ENCODE assay signal across 18 cellular contexts in genomic region chr6:161487694-161488093, GRCh38.
"Had no signal": no experiment of that assay in that cellular context is flagged by ENCODE, and none has a peak within 500 bp of the region (broad histone marks: within the 10 kb centered on the region; RNA-seq: fewer than 3 reads in every experiment).

No MANE protein-coding gene starts in this region.

- H3K36me3 ChIP-seq: ovary, sigmoid colon, stomach, upper lobe of right lung had no signal

- H3K9me3 ChIP-seq: ovary, sigmoid colon, stomach, testis, upper lobe of right lung had no signal

- H3K4me3 Mint-ChIP-seq: activated CD4-positive, alpha-beta T cell treated with anti-CD3 and anti-CD28 coated beads, Interleukin-2, amount 10 ng/mL, durations not matched to agents 7 days and 5 days; activated naive CD8-positive, alpha-beta T cell treated with anti-CD3 and anti-CD28 coated beads for 36 hours; activated T-helper 1 cell treated with anti-CD3 and anti-CD28 coated beads, Interleukin-12 subunit alpha, Interleukin-12 subunit beta, Interleukin-2, Interleukin-4 antibody, amounts not matched to agents 30 ng/mL and 10 ng/mL and 1 ng/mL, durations not matched to agents 14 hours and 24 hours and 36 hours; brain; dendritic cell treated with granulocyte-macrophage colony-stimulating factor and Interleukin-4, amounts not matched to agents 40 ng/mL and 50 ng/mL, for 4 days; endodermal cell had no signal

- H3K27ac Mint-ChIP-seq: activated CD4-positive, alpha-beta T cell treated with anti-CD3 and anti-CD28 coated beads, Interleukin-2, amount 10 ng/mL, durations not matched to agents 7 days and 5 days; activated naive CD8-positive, alpha-beta T cell treated with anti-CD3 and anti-CD28 coated beads for 36 hours; activated T-helper 1 cell treated with anti-CD3 and anti-CD28 coated beads, Interleukin-12 subunit alpha, Interleukin-12 subunit beta, Interleukin-2, Interleukin-4 antibody, amounts not matched to agents 30 ng/mL and 10 ng/mL and 1 ng/mL, durations not matched to agents 14 hours and 24 hours and 36 hours; dendritic cell treated with granulocyte-macrophage colony-stimulating factor and Interleukin-4, amounts not matched to agents 40 ng/mL and 50 ng/mL, for 4 days; endodermal cell had no signal

- ATAC-seq: left lobe of liver, upper lobe of right lung had no signal

- DNase-seq: activated CD4-positive, alpha-beta T cell treated with anti-CD3 and anti-CD28 coated beads, Interleukin-2, amount 10 ng/mL, durations not matched to agents 7 days and 5 days; activated CD4-positive, CD25-positive, alpha-beta regulatory T cell; activated CD8-positive, alpha-beta memory T cell treated with anti-CD3 and anti-CD28 coated beads for 24 hours; activated naive CD8-positive, alpha-beta T cell treated with anti-CD3 and anti-CD28 coated beads for 36 hours; amygdala; cerebellar nuclear complex; endodermal cell; erythroblast; ovary; sigmoid colon; stimulated activated CD4-positive, alpha-beta T cell treated with anti-CD3 and anti-CD28 coated beads, Interleukin-1b, Interleukin-23, amount 100 ng/mL, for 48 hours; stomach; testis; upper lobe of right lung had no signal

- H3K4me3 ChIP-seq: ovary, sigmoid colon, stomach, testis, upper lobe of right lung had no signal

- H3K36me3 Mint-ChIP-seq: activated naive CD8-positive, alpha-beta T cell treated with anti-CD3 and anti-CD28 coated beads for 36 hours; brain had no signal

- H3K27me3 Mint-ChIP-seq: activated naive CD8-positive, alpha-beta T cell treated with anti-CD3 and anti-CD28 coated beads for 36 hours; brain; dendritic cell treated with granulocyte-macrophage colony-stimulating factor and Interleukin-4, amounts not matched to agents 40 ng/mL and 50 ng/mL, for 4 days had no signal

- H3K27ac ChIP-seq: ovary, sigmoid colon, stomach, testis, upper lobe of right lung had no signal

- H3K9me3 Mint-ChIP-seq: activated CD4-positive, alpha-beta T cell treated with anti-CD3 and anti-CD28 coated beads, Interleukin-2, amount 10 ng/mL, durations not matched to agents 7 days and 5 days; activated naive CD8-positive, alpha-beta T cell treated with anti-CD3 and anti-CD28 coated beads for 36 hours; activated T-helper 1 cell treated with anti-CD3 and anti-CD28 coated beads, Interleukin-12 subunit alpha, Interleukin-12 subunit beta, Interleukin-2, Interleukin-4 antibody, amounts not matched to agents 30 ng/mL and 10 ng/mL and 1 ng/mL, durations not matched to agents 14 hours and 24 hours and 36 hours; endodermal cell had no signal

- H3K4me1 ChIP-seq: sigmoid colon, testis had no signal

- H3K27me3 ChIP-seq: ovary, sigmoid colon, stomach, testis, upper lobe of right lung had no signal

- H3K4me1 Mint-ChIP-seq: activated CD4-positive, alpha-beta T cell treated with anti-CD3 and anti-CD28 coated beads, Interleukin-2, amount 10 ng/mL, durations not matched to agents 7 days and 5 days; activated naive CD8-positive, alpha-beta T cell treated with anti-CD3 and anti-CD28 coated beads for 36 hours; endodermal cell had no signal
